Comparison of ENCODE assay signal across 16 cellular contexts in the genomic region with DNA sequence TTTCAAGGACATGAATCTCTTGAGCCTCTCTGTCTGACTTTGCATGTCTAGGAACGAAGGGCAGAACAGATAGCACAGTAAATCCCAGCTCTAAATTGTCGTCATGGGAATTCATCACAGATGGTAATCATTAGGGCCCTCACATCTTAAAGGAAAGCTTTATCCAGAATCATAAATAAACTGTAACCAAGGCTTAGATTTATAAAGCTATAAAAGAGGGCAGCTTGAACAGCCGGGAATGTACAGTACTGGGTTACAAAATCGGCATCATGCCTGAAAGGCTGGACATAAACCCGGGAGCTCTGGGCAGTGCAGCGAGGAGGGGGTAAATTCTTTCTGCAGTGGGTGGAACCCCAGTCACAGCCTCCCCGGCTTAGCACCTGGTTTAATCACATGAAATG.
DNase-seq lines count a peak whose midpoint lies in the region; ATAC-seq and TF ChIP-seq lines count a peak whose summit lies in the region.
"Had no signal": no experiment of that assay in that cellular context is flagged by ENCODE, and none has a peak within 500 bp of the region (broad histone marks: within the 10 kb centered on the region; RNA-seq: fewer than 3 reads in every experiment).

No MANE protein-coding gene starts in this region.

- no peak overlapping the region for H3K4me3 Mint-ChIP-seq in nephron progenitor cell

- peaks cover 4% of the 10 kb centered on the region for H3K27me3 Mint-ChIP-seq in nephron progenitor cell (ENCODE audit: low read depth, poor library complexity)

- TF ChIP-seq POLR2A in esophagus muscularis mucosa (IDR thresholded peaks at IDR 0.05; ENCODE audit: low read depth) = no peak

- no peaks in the 10 kb centered on the region for H3K9me3 Mint-ChIP-seq in nephron progenitor cell

- H3K27me3 ChIP-seq in AG04450 (ENCODE audit: control insufficient read depth, insufficient read depth, low read length) = no peaks in the 10 kb centered on the region
- H3K27me3 ChIP-seq in esophagus muscularis mucosa = no peaks in the 10 kb centered on the region
- H3K27me3 ChIP-seq: tibial artery had no signal

- no peak for TF ChIP-seq EP300 in esophagus muscularis mucosa (IDR thresholded peaks at IDR 0.05)

- H3K27ac Mint-ChIP-seq in nephron progenitor cell = peak overlapping the region; percentile 92

- intact Hi-C loops in esophagus muscularis mucosa (cut with DNase I) = no loop called here

- no peak for ATAC-seq in stimulated activated naive CD8-positive, alpha-beta T cell treated with anti-CD3 and anti-CD28 coated beads, Interleukin-15, Interleukin-2, amounts not matched to agents 100 U/mL and 50 U/mL, for 24 hours
- no peak for ATAC-seq in HG02870 (IDR thresholded peaks at IDR 0.05; ENCODE audit: unreplicated experiment)
- ATAC-seq: left cardiac atrium had no signal

- H3K27ac ChIP-seq in AG04450 (ENCODE audit: low read depth, low read length) = peak overlapping the region; percentile 91
- peak overlapping the region; percentile 6 to 61 (median 52) for H3K27ac ChIP-seq in esophagus muscularis mucosa (replicated peaks in 1 of 4)
- H3K27ac ChIP-seq: dorsolateral prefrontal cortex had no signal

- H3K36me3 ChIP-seq in esophagus muscularis mucosa = peaks cover 7 to 21% (median 14%) of the 10 kb centered on the region in 4 donors

- POLR2A ChIA-PET in AG04450 (lab: Yijun Ruan, JAX) = interaction anchor here (0.9 to 1.7 kb wide), 10 partner anchors 11 to 228 kb away, joined by 3 to 9 read pairs (median 4); no protein-coding TSS in a partner anchor

- peaks cover 96% of the 10 kb centered on the region for H3K36me3 Mint-ChIP-seq in nephron progenitor cell (ENCODE audit: low read depth)

- peaks cover 5 to 54% (median 36%) of the 10 kb centered on the region in 4 donors for H3K4me1 ChIP-seq in esophagus muscularis mucosa

- H3K4me3 ChIP-seq in AG04450 (ENCODE audit: low read depth, low read length) = no peak overlapping the region
- H3K4me3 ChIP-seq in esophagus muscularis mucosa = no peak overlapping the region
- H3K4me3 ChIP-seq: dorsolateral prefrontal cortex, tibial artery had no signal

- CTCF ChIA-PET in AG04450 (lab: Charles Lee) = interaction anchor here (1.3 kb wide), 1 partner anchor 299 kb away, joined by 7 read pairs; no protein-coding TSS in a partner anchor

- peaks cover 21% of the 10 kb centered on the region for H3K4me1 Mint-ChIP-seq in nephron progenitor cell

- TF ChIP-seq CTCF in AG04450 (IDR thresholded peaks at IDR 0.05; ENCODE audit: low read depth, low read length) (no peak), esophagus muscularis mucosa (IDR thresholded peaks at IDR 0.05) (no peak), nephron progenitor cell (IDR thresholded peaks at IDR 0.05) (no peak)

- WGBS in esophagus muscularis mucosa = 55% methylated on average over 6 of the region's 7 CpGs

- DNase-seq in AG04450 (ENCODE audit: low read depth, low spot score) (peak; percentile 71), NCI-H2171 (lab: John Stamatoyannopoulos, UW) (peak; percentile 28), esophagus muscularis mucosa (ENCODE audit: extremely low spot score) (no peak), nephron progenitor cell (no peak), GF-D8 (lab: John Stamatoyannopoulos, UW) (no peak), NCI-H2107 treated with DMSO at 0.1 percent for 48 hours (lab: John Stamatoyannopoulos, UW; ENCODE audit: unreplicated experiment) (no peak)
- DNase-seq in stimulated activated naive CD8-positive, alpha-beta T cell treated with anti-CD3 and anti-CD28 coated beads, Interleukin-15, Interleukin-2, amounts not matched to agents 100 U/mL and 50 U/mL, for 24 hours = no peak
- DNase-seq: activated CD4-positive, CD25-positive, alpha-beta regulatory T cell; activated T-cell treated with anti-CD3 and anti-CD28 coated beads for 4 hours; DMS79; dorsolateral prefrontal cortex; GOT3; left cardiac atrium; NCI-H2107; tibial artery had no signal

- H3K9me3 ChIP-seq in AG04450 (ENCODE audit: control insufficient read depth, insufficient read depth, low read length) (no peaks in the 10 kb centered on the region), esophagus muscularis mucosa (no peaks in the 10 kb centered on the region)
- H3K9me3 ChIP-seq: tibial artery had no signal

Comparison
In these comparisons a context has a peak if more than half of its experiments do, and no peak if none do; other contexts are left out.
1. DNase-seq: peak in AG04450 (single experiment) and NCI-H2171 (single experiment); none in esophagus muscularis mucosa (single experiment), nephron progenitor cell (single experiment), stimulated activated naive CD8-positive, alpha-beta T cell treated with anti-CD3 and anti-CD28 coated beads, Interleukin-15, Interleukin-2, amounts not matched to agents 100 U/mL and 50 U/mL, for 24 hours (single experiment), GF-D8 (single experiment) and NCI-H2107 treated with DMSO at 0.1 percent for 48 hours (single experiment).